In genomic region chr5:122007445-122008010, GRCh38 we compare ENCODE assay signal across 21 cellular contexts. TPM values are rescaled to one million over a fixed set of nuclear protein-coding genes. Genes with fewer than 3 reads are reported as not detected.
DNase-seq lines count a peak whose midpoint lies in the region; ATAC-seq and TF ChIP-seq lines count a peak whose summit lies in the region.
"Had no signal": no experiment of that assay in that cellular context is flagged by ENCODE, and none has a peak within 500 bp of the region (broad histone marks: within the 10 kb centered on the region; RNA-seq: fewer than 3 reads in every experiment).

No MANE protein-coding gene starts in this region.

- TF ChIP-seq CTCF in endodermal cell (conservative IDR thresholded peaks at IDR 0.05) (no peak), spleen (IDR thresholded peaks at IDR 0.05 in 8 of 11, conservative IDR thresholded peaks at IDR 0.05 in 3 of 11) (no peak)

- H3K36me3 ChIP-seq in endodermal cell (ENCODE audit: control insufficient read depth, insufficient read depth, low read length) (no peaks in the 10 kb centered on the region), spleen (peaks cover 0 to 10% (median 0%) of the 10 kb centered on the region in 6 donors)
- H3K36me3 ChIP-seq: BE2C, Peyer's patch had no signal

- peak; percentile 25 to 40 for ATAC-seq in right cardiac atrium
- ATAC-seq in left ventricle myocardium superior: no peak

- no peaks in the 10 kb centered on the region for H3K9me3 Mint-ChIP-seq in endodermal cell

- DNase-seq in right cardiac atrium: peak in 1 of 3 donors; percentile 25
- no peak for DNase-seq in left ventricle myocardium superior
- peak; percentile 39 for DNase-seq in endodermal cell
- DNase-seq in spleen: peak; percentile 58
- no peak for DNase-seq in NCI-H128 (lab: John Stamatoyannopoulos, UW; ENCODE audit: unreplicated experiment)
- DNase-seq in head of caudate nucleus: no peak
- no peak for DNase-seq in NOMO-1 (lab: John Stamatoyannopoulos, UW; ENCODE audit: unreplicated experiment in 2 of 2)
- DNase-seq: CD4-positive, alpha-beta T cell; COR-L47; DMS79; Karpas-422; MV-4-11; NCI-H1417; NCI-H1694 treated with DMSO at 0.1 percent for 48 hours; NCI-H2081 treated with DMSO at 0.1 percent for 48 hours; NCI-H2171 treated with DMSO at 0.1 percent for 48 hours; NCI-H524 treated with DMSO at 0.1 percent for 48 hours; NCI-H82; Peyer's patch; SHP77 had no signal

- H3K27me3 ChIP-seq in right cardiac atrium (ENCODE audit: control insufficient read depth, insufficient read depth) (no peaks in the 10 kb centered on the region), endodermal cell (ENCODE audit: control insufficient read depth, insufficient read depth, low read length, poor library complexity, severe bottlenecking) (no peaks in the 10 kb centered on the region), spleen (replicated peaks in 1 of 7) (no peaks in the 10 kb centered on the region)
- H3K27me3 ChIP-seq: BE2C, Peyer's patch had no signal

- H3K9me3 ChIP-seq in right cardiac atrium (ENCODE audit: control insufficient read depth, low read length) (no peaks in the 10 kb centered on the region), endodermal cell (ENCODE audit: control insufficient read depth, low read length) (no peaks in the 10 kb centered on the region), spleen (no peaks in the 10 kb centered on the region)
- H3K9me3 ChIP-seq: BE2C, Peyer's patch had no signal

- no peak overlapping the region for H3K4me3 ChIP-seq in right cardiac atrium (ENCODE audit: low read length)
- H3K4me3 ChIP-seq in endodermal cell (ENCODE audit: low read length): no peak overlapping the region
- no peak overlapping the region for H3K4me3 ChIP-seq in spleen
- H3K4me3 ChIP-seq: Peyer's patch had no signal

- no peaks in the 10 kb centered on the region for H3K36me3 Mint-ChIP-seq in endodermal cell (ENCODE audit: low read depth)

- H3K27me3 Mint-ChIP-seq in endodermal cell (ENCODE audit: insufficient read depth): no peaks in the 10 kb centered on the region
- H3K27me3 Mint-ChIP-seq: CD4-positive, alpha-beta T cell had no signal

- TF ChIP-seq POLR2A in spleen (IDR thresholded peaks at IDR 0.05): no peak

- WGBS in right cardiac atrium: 98% methylated on average over 8 of the region's 8 CpGs
- WGBS in endodermal cell (ENCODE audit: insufficient coverage in 1 of 2, insufficient read length in 1 of 2), 2 experiments: 95 to 100% methylated on average over 5 to 8 of the region's 8 CpGs
- 94 to 98% (median 96%) methylated on average over 4 to 8 of the region's 8 CpGs for WGBS in spleen, 5 donors

- H3K4me1 ChIP-seq in right cardiac atrium (ENCODE audit: control insufficient read depth, insufficient read depth, low read length) (no peaks in the 10 kb centered on the region), endodermal cell (ENCODE audit: control insufficient read depth, insufficient read depth, low read length) (no peaks in the 10 kb centered on the region), spleen (no peaks in the 10 kb centered on the region)
- H3K4me1 ChIP-seq: Peyer's patch had no signal

- H3K27ac Mint-ChIP-seq in endodermal cell: peak overlapping the region; percentile 40
- H3K27ac Mint-ChIP-seq: CD4-positive, alpha-beta T cell had no signal

- H3K27ac ChIP-seq in right cardiac atrium (ENCODE audit: low read length) (no peak overlapping the region), endodermal cell (ENCODE audit: low read depth, low read length) (no peak overlapping the region), spleen (no peak overlapping the region)
- H3K27ac ChIP-seq: Peyer's patch had no signal

- intact Hi-C loops in right cardiac atrium (cut with DNase I): no loop called here
- intact Hi-C loops in left ventricle myocardium superior (cut with micrococcal nuclease): no loop called here
- intact Hi-C loops in spleen (cut with DNase I; ENCODE audit: low total_unique reads): no loop called here
- intact Hi-C loops in head of caudate nucleus (cut with DNase I): no loop called here

- no peaks in the 10 kb centered on the region for H3K4me1 Mint-ChIP-seq in endodermal cell

- no peak overlapping the region for H3K9ac ChIP-seq in endodermal cell (ENCODE audit: extremely low read depth, low read length, poor library complexity, severe bottlenecking)

- H3K4me3 Mint-ChIP-seq in endodermal cell: no peak overlapping the region
- H3K4me3 Mint-ChIP-seq: CD4-positive, alpha-beta T cell had no signal

RNA-seq across cellular contexts. Expression of gene SRFBP1, which starts 45.8 kb away (rescaled TPM):
- total RNA-seq in right cardiac atrium: 10 to 100 TPM in 1 of 4 donors, 1 to 10 TPM in 3; 7.6 to 10.1 (median 8.1) TPM
- polyA plus RNA-seq in right cardiac atrium: 3.5 TPM
- total RNA-seq in left ventricle myocardium superior: 8.1 TPM
- total RNA-seq in endodermal cell: 10 to 100 TPM; 19.2 to 24.2 TPM
- 12.1 TPM for polyA plus RNA-seq in endodermal cell (2013, experiment 1 of 2)
- polyA plus RNA-seq in endodermal cell (2013, experiment 2 of 2): 11.2 TPM
- total RNA-seq in spleen: 10 to 100 TPM; 12.2 to 20.2 (median 14.1) TPM
- 1 to 10 TPM; 2.5 to 3.9 (median 3.5) TPM for polyA plus RNA-seq in spleen

Comparison
In these comparisons a context has a peak if more than half of its experiments do, and no peak if none do; other contexts are left out.
1. DNase-seq: peak in endodermal cell (single experiment) and spleen (single experiment); none in left ventricle myocardium superior (single experiment), NCI-H128 (single experiment), head of caudate nucleus (0 of 42) and NOMO-1 (0 of 2).